27 cellular contexts compared by ENCODE assay signal in the genomic region with DNA sequence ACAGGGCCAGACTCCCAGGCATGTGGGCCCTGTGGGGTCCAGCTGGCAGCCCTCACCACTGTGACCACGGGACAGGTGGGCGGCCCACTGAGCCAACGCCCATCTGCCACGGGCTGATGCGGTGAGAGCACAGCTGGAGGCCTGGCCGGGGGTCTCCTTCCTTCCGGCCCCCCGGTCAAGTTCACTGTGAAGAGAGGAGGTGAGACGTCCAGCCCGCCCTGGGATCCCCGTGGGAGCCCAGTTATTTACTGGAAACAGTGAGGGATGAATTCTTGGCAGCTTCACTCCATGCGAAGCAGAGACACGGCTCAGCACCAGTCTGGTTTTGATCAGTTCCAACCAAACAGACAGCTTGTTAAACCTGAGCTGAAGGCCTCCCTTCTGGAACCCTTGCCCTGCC.
"Had no signal": no experiment of that assay in that cellular context is flagged by ENCODE, and none has a peak within 500 bp of the region (broad histone marks: within the 10 kb centered on the region; RNA-seq: fewer than 3 reads in every experiment).

No MANE protein-coding gene starts in this region.

- ATAC-seq: left colon; naive thymus-derived CD4-positive, alpha-beta T cell; T-helper 17 cell had no signal

- H3K4me3 ChIP-seq: ascending aorta, right atrium auricular region, tibial nerve had no signal

- H3K9me3 Mint-ChIP-seq: activated CD4-positive, alpha-beta memory T cell treated with anti-CD3 and anti-CD28 coated beads for 36 hours; activated CD4-positive, alpha-beta T cell treated with anti-CD3 and anti-CD28 coated beads, Interleukin-2, amount 10 ng/mL, durations not matched to agents 24 days and 14 days; activated naive CD4-positive, alpha-beta T cell treated with anti-CD3 and anti-CD28 coated beads, Interleukin-2, amount 10 ng/mL, durations not matched to agents 7 days and 5 days; activated naive CD8-positive, alpha-beta T cell treated with anti-CD3 and anti-CD28 coated beads, Interleukin-2, amount 10 ng/mL, durations not matched to agents 7 days and 5 days; mesothelial cell of epicardium; naive thymus-derived CD4-positive, alpha-beta T cell had no signal

- H3K4me1 Mint-ChIP-seq: activated CD4-positive, alpha-beta T cell treated with anti-CD3 and anti-CD28 coated beads, Interleukin-2, amount 10 ng/mL, durations not matched to agents 24 days and 14 days; activated naive CD4-positive, alpha-beta T cell treated with anti-CD3 and anti-CD28 coated beads, Interleukin-2, amount 10 ng/mL, durations not matched to agents 7 days and 5 days; naive thymus-derived CD4-positive, alpha-beta T cell; T-helper 17 cell had no signal

- DNase-seq: activated CD4-positive, alpha-beta memory T cell treated with anti-CD3 and anti-CD28 coated beads for 36 hours; activated CD4-positive, alpha-beta T cell treated with anti-CD3 and anti-CD28 coated beads, Interleukin-2, amount 10 ng/mL, durations not matched to agents 24 days and 14 days; activated CD4-positive, CD25-positive, alpha-beta regulatory T cell treated with anti-CD3 and anti-CD28 coated beads, Interleukin-2, amount 50 U/mL, for 72 hours; activated CD8-positive, alpha-beta memory T cell treated with anti-CD3 and anti-CD28 coated beads, Interleukin-2, amount 50 U/mL, for 4 hours; activated gamma-delta T cell; activated naive CD4-positive, alpha-beta T cell treated with anti-CD3 and anti-CD28 coated beads, Interleukin-2, amount 10 ng/mL, durations not matched to agents 7 days and 5 days; activated naive CD8-positive, alpha-beta T cell treated with anti-CD3 and anti-CD28 coated beads, Interleukin-2, amount 10 ng/mL, durations not matched to agents 7 days and 5 days; activated T-cell treated with anti-CD3 and anti-CD28 coated beads, Interleukin-2, amount 50 U/mL, for 1 hour; brain microvascular endothelial cell; cortex of kidney; head of caudate nucleus; hypothalamus; immature natural killer cell; kidney; left colon; naive thymus-derived CD4-positive, alpha-beta T cell; occipital lobe; stimulated activated CD4-positive, alpha-beta T cell treated with anti-CD3 and anti-CD28 coated beads, Interleukin-15, amount 100 ng/mL, for 24 hours; stimulated activated CD4-positive, alpha-beta T cell treated with anti-CD3 and anti-CD28 coated beads, Interleukin-2, amount 100 ng/mL, for 24 hours; stimulated activated naive CD4-positive, alpha-beta T cell treated with Interleukin-2 at 50 U/mL for 16 hours; T-helper 17 cell; T1000 had no signal

- FAIRE-seq: endothelial cell of umbilical vein, kidney had no signal

- H3K27ac Mint-ChIP-seq: activated CD4-positive, alpha-beta memory T cell treated with anti-CD3 and anti-CD28 coated beads for 36 hours; activated CD4-positive, alpha-beta T cell treated with anti-CD3 and anti-CD28 coated beads, Interleukin-2, amount 10 ng/mL, durations not matched to agents 24 days and 14 days; activated naive CD8-positive, alpha-beta T cell treated with anti-CD3 and anti-CD28 coated beads, Interleukin-2, amount 10 ng/mL, durations not matched to agents 7 days and 5 days; immature natural killer cell; mesothelial cell of epicardium; naive thymus-derived CD4-positive, alpha-beta T cell; T-helper 17 cell had no signal

- H3K4me3 Mint-ChIP-seq: activated CD4-positive, alpha-beta memory T cell treated with anti-CD3 and anti-CD28 coated beads for 36 hours; activated CD4-positive, alpha-beta T cell treated with anti-CD3 and anti-CD28 coated beads, Interleukin-2, amount 10 ng/mL, durations not matched to agents 24 days and 14 days; activated naive CD4-positive, alpha-beta T cell treated with anti-CD3 and anti-CD28 coated beads, Interleukin-2, amount 10 ng/mL, durations not matched to agents 7 days and 5 days; activated naive CD8-positive, alpha-beta T cell treated with anti-CD3 and anti-CD28 coated beads, Interleukin-2, amount 10 ng/mL, durations not matched to agents 7 days and 5 days; immature natural killer cell; mesothelial cell of epicardium; naive thymus-derived CD4-positive, alpha-beta T cell; T-helper 17 cell had no signal

- H3K36me3 Mint-ChIP-seq: activated CD4-positive, alpha-beta memory T cell treated with anti-CD3 and anti-CD28 coated beads for 36 hours; activated naive CD4-positive, alpha-beta T cell treated with anti-CD3 and anti-CD28 coated beads, Interleukin-2, amount 10 ng/mL, durations not matched to agents 7 days and 5 days; activated naive CD8-positive, alpha-beta T cell treated with anti-CD3 and anti-CD28 coated beads, Interleukin-2, amount 10 ng/mL, durations not matched to agents 7 days and 5 days; immature natural killer cell; mesothelial cell of epicardium; naive thymus-derived CD4-positive, alpha-beta T cell had no signal
